8 cellular contexts compared by ENCODE assay signal in the genomic region with DNA sequence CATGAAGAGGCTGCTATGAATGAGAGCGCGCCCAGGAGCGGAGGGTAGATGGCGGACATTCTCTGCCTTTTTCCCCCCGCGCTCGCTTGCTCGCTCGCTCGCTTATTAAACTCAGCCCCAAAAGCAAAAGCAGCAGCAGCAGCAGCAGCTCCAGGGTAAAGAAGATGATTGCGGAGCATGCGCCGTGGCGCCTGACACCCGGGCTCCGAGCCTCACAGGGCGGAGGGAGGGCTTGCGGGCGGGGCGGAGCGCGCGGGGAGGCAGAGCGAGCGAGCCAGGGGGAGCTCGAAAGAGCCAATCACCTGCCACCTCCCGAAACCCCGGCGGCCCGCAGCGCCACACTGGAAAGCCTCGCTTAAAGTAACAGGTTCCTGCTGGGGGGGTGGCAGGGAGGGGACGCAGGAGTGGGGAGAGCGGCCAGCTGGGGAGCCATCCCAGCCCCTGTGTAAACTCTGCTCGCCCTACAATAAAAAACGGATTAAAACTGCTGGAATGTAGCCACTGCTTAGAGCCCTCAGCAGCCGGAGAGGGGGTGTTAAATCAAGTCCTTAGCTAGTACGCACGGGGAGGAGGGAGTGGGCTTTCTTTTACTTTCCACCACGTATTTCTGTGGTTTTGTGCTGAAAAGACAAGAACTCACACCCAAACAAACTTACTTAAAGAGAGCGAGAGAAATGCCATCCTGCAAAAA. TPM values are rescaled to one million over a fixed set of nuclear protein-coding genes. Genes with fewer than 3 reads are reported as not detected.
A peak's percentile ranks its signal among the peaks of the same experiment; 100 is the strongest.
DNase-seq lines count a peak whose midpoint lies in the region; ATAC-seq and TF ChIP-seq lines count a peak whose summit lies in the region.

Gene MLLT3, minus strand, starts transcription at position 170 of the 691 bp plus-strand sequence.

- peak; percentile 66 for ATAC-seq in HG03378 (IDR thresholded peaks at IDR 0.05; ENCODE audit: unreplicated experiment)
- peak; percentile 92 for ATAC-seq in left lung

- peak within 1 kb of the TSS; percentile 98 for H3K27ac Mint-ChIP-seq in activated CD4-positive, alpha-beta T cell treated with anti-CD3 and anti-CD28 coated beads, Interleukin-2, amount 10 ng/mL, durations not matched to agents 7 days and 5 days

- no peaks in the 10 kb centered on the region for H3K9me3 Mint-ChIP-seq in activated CD4-positive, alpha-beta T cell treated with anti-CD3 and anti-CD28 coated beads, Interleukin-2, amount 10 ng/mL, durations not matched to agents 7 days and 5 days

- H3K27me3 Mint-ChIP-seq in activated CD4-positive, alpha-beta T cell treated with anti-CD3 and anti-CD28 coated beads, Interleukin-2, amount 10 ng/mL, durations not matched to agents 7 days and 5 days: no peaks in the 10 kb centered on the region

- intact Hi-C loops in left lung (cut with DNase I): loop anchor here in 1 of 2 donors (10.0 kb wide), 2 partner anchors 268 to 322 kb away; no protein-coding TSS in a partner anchor

- CTCF ChIA-PET in activated CD4-positive, alpha-beta T cell treated with anti-CD3 and anti-CD28 coated beads, Interleukin-2, amount 10 ng/mL, durations not matched to agents 7 days and 5 days (lab: Charles Lee): interaction anchor here (0.6 to 1.7 kb wide), 10 partner anchors 10 to 319 kb away, joined by 3 to 4 read pairs (median 4); partner anchors contain the start of gene FOCAD

- peaks cover 46% of the 10 kb centered on the region for H3K4me1 Mint-ChIP-seq in activated CD4-positive, alpha-beta T cell treated with anti-CD3 and anti-CD28 coated beads, Interleukin-2, amount 10 ng/mL, durations not matched to agents 7 days and 5 days

- DNase-seq in AML-193 (lab: John Stamatoyannopoulos, UW): peak; percentile 89 to 92
- DNase-seq in NCI-H460 (ENCODE audit: extremely low read depth, low read depth): peak; percentile 88
- DNase-seq in activated CD4-positive, alpha-beta T cell treated with anti-CD3 and anti-CD28 coated beads, Interleukin-2, amount 10 ng/mL, durations not matched to agents 7 days and 5 days: peak; percentile 97
- peak; percentile 94 for DNase-seq in dedifferentiated amniotic fluid mesenchymal stem cell (ENCODE audit: extremely low spot score)
- peak; percentile 96 to 98 for DNase-seq in left lung
- peak; percentile 97 for DNase-seq in stimulated activated CD4-positive, alpha-beta T cell treated with anti-CD3 and anti-CD28 coated beads, Interleukin-2, amount 100 ng/mL, for 4 hours (ENCODE audit: low read depth)

- TF ChIP-seq CTCF in left lung (IDR thresholded peaks at IDR 0.05): peak in 1 of 2 donors; percentile 5

- no peaks in the 10 kb centered on the region for H3K9me3 ChIP-seq in left lung

- peaks cover 30% of the 10 kb centered on the region for H3K36me3 Mint-ChIP-seq in activated CD4-positive, alpha-beta T cell treated with anti-CD3 and anti-CD28 coated beads, Interleukin-2, amount 10 ng/mL, durations not matched to agents 7 days and 5 days (ENCODE audit: low read depth)

- POLR2A ChIA-PET in activated CD4-positive, alpha-beta T cell treated with anti-CD3 and anti-CD28 coated beads, Interleukin-2, amount 10 ng/mL, durations not matched to agents 7 days and 5 days (lab: Charles Lee): interaction anchor here (0.5 to 1.8 kb wide), 10 partner anchors 18 to 623 kb away, joined by 3 to 12 read pairs (median 3); no protein-coding TSS in a partner anchor

- peaks cover 9 to 51% of the 10 kb centered on the region in 2 donors for H3K4me1 ChIP-seq in left lung

- peak within 1 kb of the TSS; percentile 78 to 87 for H3K4me3 ChIP-seq in left lung

- peaks cover 0 to 9% of the 10 kb centered on the region in 2 donors for H3K27me3 ChIP-seq in left lung

- TF ChIP-seq POLR2A in GM19099 (IDR thresholded peaks at IDR 0.05; ENCODE audit: extremely low read depth, insufficient read length, low read depth): peak; percentile 68

- H3K4me3 Mint-ChIP-seq in activated CD4-positive, alpha-beta T cell treated with anti-CD3 and anti-CD28 coated beads, Interleukin-2, amount 10 ng/mL, durations not matched to agents 7 days and 5 days: peak within 1 kb of the TSS; percentile 89

- peak within 1 kb of the TSS; percentile 81 to 93 for H3K27ac ChIP-seq in left lung

- no peaks in the 10 kb centered on the region for H3K36me3 ChIP-seq in left lung

RNA-seq across cellular contexts. Expression of gene MLLT3, which starts in this region (rescaled TPM):
- 15.4 and 19.2 TPM in 2 replicates for total RNA-seq in NCI-H460 (2014; rRNA removed; shearing (Covaris generic))
- 3.1 and 18.5 TPM in 2 replicates for polyA plus RNA-seq in NCI-H460 (2014; cell fraction: nucleus; rRNA removed)
- total RNA-seq in activated CD4-positive, alpha-beta T cell treated with anti-CD3 and anti-CD28 coated beads, Interleukin-2, amount 10 ng/mL, durations not matched to agents 7 days and 5 days: 10 to 100 TPM; 70.2 to 74.7 TPM
- total RNA-seq in left lung: 10 to 100 TPM; 17.0 to 27.6 TPM

Comparison
In these comparisons a context has a peak if more than half of its experiments do, and no peak if none do; other contexts are left out.
1. Peak in every context shown above with its lines: DNase-seq, ATAC-seq, H3K4me3 ChIP-seq and H3K27ac ChIP-seq.